ENCODE assay signal across 8 cellular contexts in the genomic region with DNA sequence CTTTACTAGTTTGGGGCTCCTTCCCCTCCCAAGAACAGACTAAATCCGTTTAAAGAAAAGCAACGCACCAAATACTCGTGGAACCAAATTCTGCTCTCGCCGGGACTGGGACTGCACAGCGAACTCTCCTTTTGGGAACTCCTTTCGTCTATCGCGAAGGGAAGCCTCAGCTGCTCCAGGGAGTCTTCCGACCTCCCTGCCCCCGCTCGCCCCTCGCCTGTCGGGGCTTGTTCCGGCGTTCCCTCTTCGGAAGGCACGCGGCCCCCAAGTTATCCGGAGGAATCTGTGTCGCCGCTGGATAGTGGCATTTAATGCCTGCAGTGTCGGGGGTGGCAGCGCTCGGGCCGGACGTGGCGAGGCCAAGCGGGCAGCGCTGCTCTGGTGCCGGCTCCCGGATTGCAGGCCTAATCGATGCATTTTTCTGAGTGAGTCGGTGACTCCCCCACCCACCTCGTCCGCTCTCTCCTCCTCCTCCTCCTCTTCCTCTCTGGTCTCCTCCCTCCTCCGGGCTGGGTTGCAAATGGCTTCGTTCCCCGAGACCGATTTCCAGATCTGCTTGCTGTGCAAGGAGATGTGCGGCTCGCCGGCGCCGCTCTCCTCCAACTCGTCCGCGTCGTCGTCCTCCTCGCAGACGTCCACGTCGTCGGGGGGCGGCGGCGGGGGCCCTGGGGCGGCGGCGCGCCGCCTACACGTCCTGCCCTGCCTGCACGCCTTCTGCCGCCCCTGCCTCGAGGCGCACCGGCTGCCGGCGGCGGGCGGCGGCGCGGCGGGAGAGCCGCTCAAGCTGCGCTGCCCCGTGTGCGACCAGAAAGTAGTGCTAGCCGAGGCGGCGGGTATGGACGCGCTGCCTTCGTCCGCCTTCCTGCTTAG. TPM values are rescaled to one million over a fixed set of nuclear protein-coding genes. Genes with fewer than 3 reads are reported as not detected.
DNase-seq lines count a peak whose midpoint lies in the region; ATAC-seq and TF ChIP-seq lines count a peak whose summit lies in the region.

A gene (plus strand): TSS at position 437 of the 870 bp plus-strand sequence. CDS start 84 bp downstream, at position 521.

- TF ChIP-seq CTCF in AG04449 (IDR thresholded peaks at IDR 0.05; ENCODE audit: insufficient read depth, low read length, missing control alignments) = no peak

- no peaks in the 10 kb centered on the region for H4K20me1 ChIP-seq in Karpas-422 (ENCODE audit: insufficient read depth, low read depth, low read length)

- H3K79me2 ChIP-seq in Karpas-422 (ENCODE audit: low read length) = no peaks in the 10 kb centered on the region

- ATAC-seq in GM21423 (IDR thresholded peaks at IDR 0.05; ENCODE audit: unreplicated experiment) = peak; percentile 30
- peak; percentile 66 for ATAC-seq in stimulated activated naive CD8-positive, alpha-beta T cell treated with anti-CD3 and anti-CD28 coated beads, Interleukin-15, amount 100 ng/mL, for 72 hours

- DNase-seq in AG04449 (ENCODE audit: low read depth, low spot score) = no peak
- peak; percentile 46 for DNase-seq in activated naive CD4-positive, alpha-beta T cell treated with anti-CD3 and anti-CD28 coated beads for 36 hours
- peak; percentile 55 for DNase-seq in kidney tubule cell (ENCODE audit: low spot score)
- DNase-seq in stimulated activated naive CD8-positive, alpha-beta T cell treated with anti-CD3 and anti-CD28 coated beads, Interleukin-15, amount 100 ng/mL, for 72 hours = peak; percentile 26 to 36
- no peak for DNase-seq in Karpas-422
- DNase-seq in HCEC 1CT = no peak
- no peak for DNase-seq in central memory CD4-positive, alpha-beta T cell

- no peaks in the 10 kb centered on the region for H3K9me3 Mint-ChIP-seq in activated naive CD4-positive, alpha-beta T cell treated with anti-CD3 and anti-CD28 coated beads for 36 hours
- no peaks in the 10 kb centered on the region for H3K9me3 Mint-ChIP-seq in stimulated activated naive CD8-positive, alpha-beta T cell treated with anti-CD3 and anti-CD28 coated beads, Interleukin-15, amount 100 ng/mL, for 72 hours

- H3K4me3 Mint-ChIP-seq in activated naive CD4-positive, alpha-beta T cell treated with anti-CD3 and anti-CD28 coated beads for 36 hours = peak within 1 kb of the TSS; percentile 69
- H3K4me3 Mint-ChIP-seq in stimulated activated naive CD8-positive, alpha-beta T cell treated with anti-CD3 and anti-CD28 coated beads, Interleukin-15, amount 100 ng/mL, for 72 hours = peak within 1 kb of the TSS; percentile 91 to 94

- H3K9me3 ChIP-seq in Karpas-422 (ENCODE audit: low read length) = no peaks in the 10 kb centered on the region

- intact Hi-C loops in activated naive CD4-positive, alpha-beta T cell treated with anti-CD3 and anti-CD28 coated beads for 36 hours (cut with micrococcal nuclease) = loop anchor here (1.0 kb wide), 1 partner anchor 36 kb away; no protein-coding TSS in a partner anchor

- H3K4me1 ChIP-seq in Karpas-422 (ENCODE audit: low read length) = no peaks in the 10 kb centered on the region

- no peak within 1 kb of the TSS for H2AFZ ChIP-seq in Karpas-422 (ENCODE audit: low read length)

- H3K27ac ChIP-seq in Karpas-422 (ENCODE audit: low read length) = no peak within 1 kb of the TSS

- POLR2A ChIA-PET in AG04449 (lab: Yijun Ruan, JAX) = no interaction called here

- no peaks in the 10 kb centered on the region for H3K27me3 ChIP-seq in Karpas-422 (ENCODE audit: low read length)

- CTCF ChIA-PET in AG04449 (lab: Yijun Ruan, JAX) = no interaction called here
- CTCF ChIA-PET in activated naive CD4-positive, alpha-beta T cell treated with anti-CD3 and anti-CD28 coated beads for 36 hours (lab: Charles Lee) = no interaction called here

- H3K27ac Mint-ChIP-seq in activated naive CD4-positive, alpha-beta T cell treated with anti-CD3 and anti-CD28 coated beads for 36 hours = no peak within 1 kb of the TSS
- H3K27ac Mint-ChIP-seq in stimulated activated naive CD8-positive, alpha-beta T cell treated with anti-CD3 and anti-CD28 coated beads, Interleukin-15, amount 100 ng/mL, for 72 hours = no peak within 1 kb of the TSS

- H3K27me3 Mint-ChIP-seq in activated naive CD4-positive, alpha-beta T cell treated with anti-CD3 and anti-CD28 coated beads for 36 hours (ENCODE audit: low read depth) = peaks cover 55% of the 10 kb centered on the region
- peaks cover 79% of the 10 kb centered on the region for H3K27me3 Mint-ChIP-seq in stimulated activated naive CD8-positive, alpha-beta T cell treated with anti-CD3 and anti-CD28 coated beads, Interleukin-15, amount 100 ng/mL, for 72 hours

- no peaks in the 10 kb centered on the region for H3K36me3 Mint-ChIP-seq in activated naive CD4-positive, alpha-beta T cell treated with anti-CD3 and anti-CD28 coated beads for 36 hours (ENCODE audit: low read depth)

- H3K4me3 ChIP-seq in AG04449 (ENCODE audit: low read depth, low read length) (peak within 1 kb of the TSS; percentile 38), Karpas-422 (ENCODE audit: low read length) (no peak within 1 kb of the TSS)

- H3K4me1 Mint-ChIP-seq in activated naive CD4-positive, alpha-beta T cell treated with anti-CD3 and anti-CD28 coated beads for 36 hours (ENCODE audit: low read depth) = peaks cover 27% of the 10 kb centered on the region
- H3K4me1 Mint-ChIP-seq in stimulated activated naive CD8-positive, alpha-beta T cell treated with anti-CD3 and anti-CD28 coated beads, Interleukin-15, amount 100 ng/mL, for 72 hours = peaks cover 50% of the 10 kb centered on the region

- H3K36me3 ChIP-seq in Karpas-422 (ENCODE audit: insufficient read depth, low read length) = no peaks in the 10 kb centered on the region

- no peak within 1 kb of the TSS for H3K9ac ChIP-seq in Karpas-422 (ENCODE audit: low read length)

- no peaks in the 10 kb centered on the region for H3K9me2 ChIP-seq in Karpas-422 (replicated peaks; ENCODE audit: insufficient read depth, low read length)

- H3K4me2 ChIP-seq in Karpas-422 (ENCODE audit: low read depth, low read length, poor library complexity, severe bottlenecking) = no peak within 1 kb of the TSS

RNA-seq across cellular contexts. Expression of the gene that starts here (rescaled TPM):
- under 1 TPM; 0.02 to 0.07 TPM for total RNA-seq in activated naive CD4-positive, alpha-beta T cell treated with anti-CD3 and anti-CD28 coated beads for 36 hours
- not detected in 2 replicates for total RNA-seq in Karpas-422 (2014; rRNA removed; shearing (Covaris generic); ENCODE audit: low replicate concordance)

Comparison
In these comparisons a context has a peak if more than half of its experiments do, and no peak if none do; other contexts are left out.
1. Peak in DNase-seq in activated naive CD4-positive, alpha-beta T cell treated with anti-CD3 and anti-CD28 coated beads for 36 hours; RNA of the gene not detected or under 1 TPM.
2. DNase-seq: peak in kidney tubule cell (single experiment) and stimulated activated naive CD8-positive, alpha-beta T cell treated with anti-CD3 and anti-CD28 coated beads, Interleukin-15, amount 100 ng/mL, for 72 hours (2 of 2); none in AG04449 (single experiment), Karpas-422 (single experiment), HCEC 1CT (single experiment) and central memory CD4-positive, alpha-beta T cell (single experiment).